Comparison of ENCODE assay signal across 8 cellular contexts in genomic region chr10:3096149-3096548, GRCh38. TPM values are rescaled to one million over a fixed set of nuclear protein-coding genes. Genes with fewer than 3 reads are reported as not detected.
DNase-seq lines count a peak whose midpoint lies in the region; ATAC-seq and TF ChIP-seq lines count a peak whose summit lies in the region.

No MANE protein-coding gene starts in this region.

- H3K4me3 ChIP-seq in HUES48 (ENCODE audit: low read depth, low read length) (no peak overlapping the region), mesodermal cell (ENCODE audit: extremely low read depth, insufficient read depth, low read length, poor library complexity, severe bottlenecking) (no peak overlapping the region), BE2C (ENCODE audit: low read depth, low read length) (no peak overlapping the region)

- H3K27me3 ChIP-seq in HUES48 (ENCODE audit: control insufficient read depth, insufficient read depth, low read length) (no peaks in the 10 kb centered on the region), BE2C (no peaks in the 10 kb centered on the region)

- no peak overlapping the region for H3K9ac ChIP-seq in HUES48 (ENCODE audit: low read depth, low read length)

- ATAC-seq in HG03095 (IDR thresholded peaks at IDR 0.05; ENCODE audit: unreplicated experiment) (no peak), HG03139 (IDR thresholded peaks at IDR 0.05; ENCODE audit: unreplicated experiment) (no peak)

- DNase-seq in A172 (ENCODE audit: low spot score): peak; percentile 56
- DNase-seq in astrocyte of the hippocampus (ENCODE audit: low read depth, low spot score): peak; percentile 47
- no peak for DNase-seq in effector CD8-positive, alpha-beta T cell (lab: John Stamatoyannopoulos, UW)
- no peak for DNase-seq in BE2C

- peaks cover 42% of the 10 kb centered on the region for H3K36me3 ChIP-seq in HUES48 (ENCODE audit: control insufficient read depth, insufficient read depth, low read length)
- peaks cover 64% of the 10 kb centered on the region for H3K36me3 ChIP-seq in mesodermal cell (ENCODE audit: control insufficient read depth, insufficient read depth, low read length)
- no peaks in the 10 kb centered on the region for H3K36me3 ChIP-seq in BE2C

- peak overlapping the region; percentile 90 for H3K27ac ChIP-seq in HUES48 (ENCODE audit: low read depth, low read length)
- H3K27ac ChIP-seq in mesodermal cell (ENCODE audit: low read depth, low read length, severe bottlenecking): peak overlapping the region; percentile 100

- no peaks in the 10 kb centered on the region for H3K9me3 ChIP-seq in HUES48 (ENCODE audit: control insufficient read depth, insufficient read depth, low read length)
- no peaks in the 10 kb centered on the region for H3K9me3 ChIP-seq in mesodermal cell (ENCODE audit: control insufficient read depth, low read length)
- H3K9me3 ChIP-seq in BE2C: no peaks in the 10 kb centered on the region

- 90 to 91% methylated on average over 13 to 16 of the region's 16 CpGs for WGBS in mesodermal cell (ENCODE audit: insufficient coverage in 2 of 2), 2 experiments

- TF ChIP-seq CTCF in BE2C (IDR thresholded peaks at IDR 0.05; ENCODE audit: low read depth, low read length): no peak

- H3K4me1 ChIP-seq in HUES48 (ENCODE audit: control insufficient read depth, insufficient read depth, low read length) (peaks cover 13% of the 10 kb centered on the region; the same call in 1 of the 2 replicates), mesodermal cell (ENCODE audit: control insufficient read depth, insufficient read depth, low read length, poor library complexity, severe bottlenecking) (peaks cover 64% of the 10 kb centered on the region), BE2C (no peaks in the 10 kb centered on the region)

RNA-seq across cellular contexts. Expression of gene PFKP, which starts 28.8 kb away (rescaled TPM):
- total RNA-seq in A172 (2014; rRNA removed; shearing (Covaris generic)): 233 and 244 TPM in 2 replicates
- polyA plus RNA-seq in mesodermal cell (2013, experiment 1 of 2): 338 TPM
- 311 TPM for polyA plus RNA-seq in mesodermal cell (2013, experiment 2 of 2)
- 25.6 TPM for polyA plus RNA-seq in BE2C (2012; ENCODE audit: insufficient read depth, insufficient read length, low read depth)

Comparison
In these comparisons a context has a peak if more than half of its experiments do, and no peak if none do; other contexts are left out.
1. DNase-seq: peak in A172 (single experiment) and astrocyte of the hippocampus (single experiment); none in effector CD8-positive, alpha-beta T cell (single experiment) and BE2C (single experiment).